Comparison of ENCODE assay signal across 8 cellular contexts in genomic region chr10:71850745-71851629, GRCh38. TPM values are rescaled to one million over a fixed set of nuclear protein-coding genes. Genes with fewer than 3 reads are reported as not detected.
DNase-seq lines count a peak whose midpoint lies in the region; ATAC-seq and TF ChIP-seq lines count a peak whose summit lies in the region.

Gene PSAP (minus strand): TSS chr10:71851251. CDS start chr10:71851221, 30 bp downstream.

- peak; percentile 89 for ATAC-seq in GM21576 (IDR thresholded peaks at IDR 0.05; ENCODE audit: unreplicated experiment)
- ATAC-seq in PC-3: peak; percentile 91

- no peaks in the 10 kb centered on the region for H3K27me3 ChIP-seq in PC-3 (ENCODE audit: low read length)
- no peaks in the 10 kb centered on the region for H3K27me3 ChIP-seq in mononuclear cell (ENCODE audit: insufficient read depth, low read length)

- H3K36me3 ChIP-seq in PC-3 (ENCODE audit: low read depth, low read length): no peaks in the 10 kb centered on the region

- BruUV-seq in PC-3 (replicated peaks; lab: Mats Ljungman, UMichigan): no TSS peak

- peak; percentile 94 for DNase-seq in DMS114 treated with DMSO at 0.1 percent for 48 hours (lab: John Stamatoyannopoulos, UW; ENCODE audit: unreplicated experiment)
- peak; percentile 97 for DNase-seq in PC-3
- peak; percentile 99 for DNase-seq in activated T-cell treated with anti-CD3 and anti-CD28 coated beads for 48 hours (ENCODE audit: low read depth)
- peak; percentile 98 for DNase-seq in epithelial cell of esophagus (ENCODE audit: low read depth)
- peak; percentile 95 to 97 for DNase-seq in stimulated activated CD8-positive, alpha-beta memory T cell treated with anti-CD3 and anti-CD28 coated beads, Interleukin-4, amount 100 ng/mL, for 1 hour (ENCODE audit: low read depth in 2 of 2, low spot score in 1 of 2)

- peak within 1 kb of the TSS; percentile 65 for H3K27ac ChIP-seq in PC-3 (ENCODE audit: low read length)

- H3K4me3 ChIP-seq in PC-3 (ENCODE audit: low read length) (peak within 1 kb of the TSS; percentile 94), epithelial cell of esophagus (ENCODE audit: low read length) (peak within 1 kb of the TSS; percentile 98), mononuclear cell (ENCODE audit: low read length) (peak within 1 kb of the TSS; percentile 98)

- no peaks in the 10 kb centered on the region for H3K9me2 ChIP-seq in PC-3 (replicated peaks; ENCODE audit: low read length)

- POLR2A ChIA-PET in PC-3 (lab: Charles Lee; ENCODE audit: unreplicated experiment): interaction anchor here (0.6 to 0.9 kb wide), 4 partner anchors 10 to 1125 kb away, joined by 3 to 6 read pairs (median 4); no protein-coding TSS in a partner anchor

- H3K4me1 ChIP-seq in PC-3 (ENCODE audit: insufficient read depth, low read length) (peaks cover 22% of the 10 kb centered on the region; the same call in 1 of the 2 replicates), mononuclear cell (ENCODE audit: insufficient read depth, low read length) (peaks cover 60% of the 10 kb centered on the region)

- peaks cover 27% of the 10 kb centered on the region for H4K20me1 ChIP-seq in PC-3 (ENCODE audit: low read length)

- H3K9me3 ChIP-seq in PC-3 (ENCODE audit: low read length) (no peaks in the 10 kb centered on the region), mononuclear cell (ENCODE audit: low read depth, low read length) (no peaks in the 10 kb centered on the region)

- H3K4me2 ChIP-seq in PC-3 (ENCODE audit: low read length): peak within 1 kb of the TSS; percentile 93

- no peaks in the 10 kb centered on the region for H3F3A ChIP-seq in PC-3 (ENCODE audit: low read length, unreplicated experiment)

- no peak for TF ChIP-seq RAD21 in Ishikawa (IDR thresholded peaks at IDR 0.05; ENCODE audit: low read depth)

- TF ChIP-seq EP300 in Ishikawa (IDR thresholded peaks at IDR 0.05; ENCODE audit: borderline replicate concordance): no peak

- H3K79me2 ChIP-seq in PC-3 (ENCODE audit: low read length): peaks cover 50% of the 10 kb centered on the region

- CTCF ChIA-PET in PC-3 (lab: Charles Lee): interaction anchor here (0.7 kb wide), 2 partner anchors 10 to 22 kb away, joined by 3 to 4 read pairs; no protein-coding TSS in a partner anchor

- TF ChIP-seq CTCF in PC-3 (conservative IDR thresholded peaks at IDR 0.05; ENCODE audit: low read depth, low read length): no peak
- no peak for TF ChIP-seq CTCF in epithelial cell of esophagus (IDR thresholded peaks at IDR 0.05; ENCODE audit: insufficient read depth, low read depth, low read length, missing control alignments)

- H3K9ac ChIP-seq in PC-3 (ENCODE audit: low read length): peak within 1 kb of the TSS; percentile 93

- H2AFZ ChIP-seq in PC-3 (ENCODE audit: low read length): peak within 1 kb of the TSS; percentile 76; the same call in 1 of the 2 replicates

- intact Hi-C loops in PC-3 (cut with micrococcal nuclease): loop anchor here (1.0 to 5.0 kb wide), 2 partner anchors 20 to 36 kb away; no protein-coding TSS in a partner anchor

TF ChIP-seq in Ishikawa, 13 proteins besides CTCF, POLR2A, EP300 and RAD21:
- TF ChIP-seq NFIC (IDR thresholded peaks at IDR 0.05) (no peak), FOXM1 (IDR thresholded peaks at IDR 0.05; ENCODE audit: borderline replicate concordance, low read depth) (0 out of 2 replicates have a peak, but pooled peaks have one; percentile 35), CREB1 (IDR thresholded peaks at IDR 0.05; ENCODE audit: low read depth) (no peak), MAX (IDR thresholded peaks at IDR 0.05) (peak; percentile 55), YY1 (IDR thresholded peaks at IDR 0.05; ENCODE audit: low read depth) (no peak), CEBPB (IDR thresholded peaks at IDR 0.05) (no peak), TEAD4 (IDR thresholded peaks at IDR 0.05) (peak; percentile 67), EGR1 (IDR thresholded peaks at IDR 0.05) (no peak), TAF1 (IDR thresholded peaks at IDR 0.05; ENCODE audit: low read depth) (peak; percentile 77), TCF12 (IDR thresholded peaks at IDR 0.05; ENCODE audit: low read depth) (peak; percentile 60; the same call in 1 of the 2 replicates), ZBTB7A (IDR thresholded peaks at IDR 0.05; ENCODE audit: low read depth) (peak; percentile 96)
- TF ChIP-seq, protein P1, sequence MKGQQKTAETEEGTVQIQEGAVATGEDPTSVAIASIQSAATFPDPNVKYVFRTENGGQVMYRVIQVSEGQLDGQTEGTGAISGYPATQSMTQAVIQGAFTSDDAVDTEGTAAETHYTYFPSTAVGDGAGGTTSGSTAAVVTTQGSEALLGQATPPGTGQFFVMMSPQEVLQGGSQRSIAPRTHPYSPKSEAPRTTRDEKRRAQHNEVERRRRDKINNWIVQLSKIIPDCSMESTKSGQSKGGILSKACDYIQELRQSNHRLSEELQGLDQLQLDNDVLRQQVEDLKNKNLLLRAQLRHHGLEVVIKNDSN (IDR thresholded peaks at IDR 0.05): peak; percentile 84
TF ChIP-seq in Ishikawa: peak in this region for 7.

RNA-seq across cellular contexts. Expression of gene PSAP, which starts in this region (rescaled TPM):
- total RNA-seq in PC-3 (2014; rRNA removed): 334 and 342 TPM in 2 replicates
- total RNA-seq in mononuclear cell: 1,522 TPM

Comparison
In these comparisons a context has a peak if more than half of its experiments do, and no peak if none do; other contexts are left out.
1. Peak in every context shown above with its lines: DNase-seq, ATAC-seq, H3K4me3 ChIP-seq and H3K27ac ChIP-seq.